8 cellular contexts compared by ENCODE assay signal in genomic region chr17:47423406-47424295, GRCh38.
DNase-seq lines count a peak whose midpoint lies in the region; ATAC-seq and TF ChIP-seq lines count a peak whose summit lies in the region.

No MANE protein-coding gene starts in this region.

- ATAC-seq in GM19463 (IDR thresholded peaks at IDR 0.05; ENCODE audit: unreplicated experiment) (no peak), GM21576 (IDR thresholded peaks at IDR 0.05; ENCODE audit: unreplicated experiment) (no peak)

- H3K36me3 ChIP-seq in hepatocyte (replicated peaks; ENCODE audit: insufficient read depth, low read depth), result no peaks in the 10 kb centered on the region

- peaks cover 10% of the 10 kb centered on the region for H3K4me1 Mint-ChIP-seq in activated naive CD8-positive, alpha-beta T cell (ENCODE audit: low read depth)

- no peaks in the 10 kb centered on the region for H3K9me3 Mint-ChIP-seq in activated naive CD8-positive, alpha-beta T cell (ENCODE audit: low read depth)

- peak; percentile 30 for DNase-seq in AG08396 (ENCODE audit: low spot score)
- peak; percentile 42 for DNase-seq in HT-29 (ENCODE audit: low spot score)
- peak; percentile 56 for DNase-seq in hepatocyte (ENCODE audit: low spot score)
- DNase-seq in dedifferentiated amniotic fluid mesenchymal stem cell (ENCODE audit: extremely low spot score), result no peak

- H4K20me1 ChIP-seq in hepatocyte (ENCODE audit: insufficient read depth, poor library complexity, severe bottlenecking), result no peaks in the 10 kb centered on the region

- H3K27ac ChIP-seq in hepatocyte (peak overlapping the region; percentile 69), skin epidermis (no peak overlapping the region)

- no peaks in the 10 kb centered on the region for H3K9me3 ChIP-seq in hepatocyte (ENCODE audit: low read depth)

- H3K27me3 ChIP-seq in hepatocyte, result no peaks in the 10 kb centered on the region

- no peaks in the 10 kb centered on the region for H3K79me2 ChIP-seq in hepatocyte

- H3K4me1 ChIP-seq in hepatocyte (ENCODE audit: insufficient read depth), result no peaks in the 10 kb centered on the region

- H3K36me3 Mint-ChIP-seq in activated naive CD8-positive, alpha-beta T cell, result peaks cover 22% of the 10 kb centered on the region

- no peak overlapping the region for H3K27ac Mint-ChIP-seq in activated naive CD8-positive, alpha-beta T cell

- peak overlapping the region; percentile 79 for H3K4me3 Mint-ChIP-seq in activated naive CD8-positive, alpha-beta T cell

- TF ChIP-seq CTCF in hepatocyte (IDR thresholded peaks at IDR 0.05; ENCODE audit: poor library complexity), result no peak

- H3K4me2 ChIP-seq in hepatocyte, result peak overlapping the region; percentile 92

- 4% methylated on average over 79 of the region's 113 CpGs for WGBS in hepatocyte (ENCODE audit: low lambda C conversion rate, missing lambda C conversion rate)

- H3K9me2 ChIP-seq in hepatocyte (replicated peaks; ENCODE audit: insufficient read depth), result no peaks in the 10 kb centered on the region

- H3K27me3 Mint-ChIP-seq in activated naive CD8-positive, alpha-beta T cell, result peaks cover 11% of the 10 kb centered on the region

- H3K4me3 ChIP-seq in hepatocyte (peak overlapping the region; percentile 46), skin epidermis (peak overlapping the region; percentile 31 to 60 (median 47))

- peak overlapping the region; percentile 71 for H2AFZ ChIP-seq in hepatocyte
